In the genomic region with DNA sequence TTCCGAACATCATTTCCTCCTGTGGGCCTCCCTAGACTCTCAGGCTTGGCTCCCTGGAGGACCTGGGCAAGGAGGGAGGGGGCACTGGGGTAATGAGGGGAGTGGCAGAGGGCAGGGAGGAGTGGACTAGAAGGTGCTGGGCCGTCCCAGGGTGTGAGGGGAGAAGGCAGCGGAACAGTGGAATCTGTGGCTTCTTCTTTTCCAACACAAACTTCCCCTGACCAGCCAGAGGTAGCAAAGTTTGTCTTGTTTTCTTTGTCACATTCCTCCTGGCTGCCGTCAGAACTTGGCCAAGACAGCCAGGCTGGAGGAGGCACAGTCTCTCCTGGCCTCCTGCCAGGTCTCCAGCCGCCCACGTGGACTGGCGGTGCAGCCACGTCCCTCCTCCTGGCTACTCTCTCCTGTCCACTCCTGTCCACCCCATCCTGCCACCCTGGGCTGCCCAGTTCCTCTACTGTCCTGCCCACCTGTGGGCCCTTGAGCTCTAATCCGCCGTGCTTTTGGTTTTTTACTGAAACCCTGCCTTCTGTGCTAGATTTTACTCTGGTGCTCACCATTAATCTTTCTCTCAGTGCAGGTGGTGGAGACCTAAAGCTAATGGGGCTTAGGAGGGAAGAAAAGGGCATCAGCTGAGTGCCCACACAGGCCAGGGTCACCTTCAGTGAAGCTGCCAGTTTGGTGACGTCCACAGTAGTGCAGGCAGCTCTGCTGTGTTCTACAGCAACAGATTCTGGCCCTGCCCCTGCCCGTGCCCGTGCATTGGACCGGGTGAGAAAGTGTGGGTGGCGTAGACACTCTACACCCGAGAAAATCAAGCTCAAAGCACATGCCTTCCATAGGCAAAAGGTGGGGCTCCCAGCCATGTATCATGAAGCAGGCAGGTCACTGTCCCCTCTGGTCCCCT, we compare ENCODE assay signal across 2 cellular contexts.
TF ChIP-seq lines count a peak whose summit lies in the region.

No MANE protein-coding gene starts in this region.

TF ChIP-seq in HepG2, 621 proteins besides CTCF, POLR2A, EP300 and RAD21 (continues in another document):
- no peak for TF ChIP-seq ZFP36L1 (CRISPR knock-in tag; IDR thresholded peaks at IDR 0.05)
- no peak for TF ChIP-seq ERF (CRISPR knock-in tag; IDR thresholded peaks at IDR 0.05)
- TF ChIP-seq GABPA (IDR thresholded peaks at IDR 0.05; ENCODE audit: low read depth, low read length), result no peak
- no peak for TF ChIP-seq GABPA (CRISPR knock-in tag; IDR thresholded peaks at IDR 0.05; ENCODE audit: low read depth)
- TF ChIP-seq, protein P1, sequence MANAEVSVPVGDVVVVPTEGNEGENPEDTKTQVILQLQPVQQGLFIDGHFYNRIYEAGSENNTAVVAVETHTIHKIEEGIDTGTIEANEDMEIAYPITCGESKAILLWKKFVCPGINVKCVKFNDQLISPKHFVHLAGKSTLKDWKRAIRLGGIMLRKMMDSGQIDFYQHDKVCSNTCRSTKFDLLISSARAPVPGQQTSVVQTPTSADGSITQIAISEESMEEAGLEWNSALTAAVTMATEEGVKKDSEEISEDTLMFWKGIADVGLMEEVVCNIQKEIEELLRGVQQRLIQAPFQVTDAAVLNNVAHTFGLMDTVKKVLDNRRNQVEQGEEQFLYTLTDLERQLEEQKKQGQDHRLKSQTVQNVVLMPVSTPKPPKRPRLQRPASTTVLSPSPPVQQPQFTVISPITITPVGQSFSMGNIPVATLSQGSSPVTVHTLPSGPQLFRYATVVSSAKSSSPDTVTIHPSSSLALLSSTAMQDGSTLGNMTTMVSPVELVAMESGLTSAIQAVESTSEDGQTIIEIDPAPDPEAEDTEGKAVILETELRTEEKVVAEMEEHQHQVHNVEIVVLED (CRISPR knock-in tag; IDR thresholded peaks at IDR 0.05; ENCODE audit: borderline replicate concordance), result no peak
- peak; percentile 43 for TF ChIP-seq SAP130 (CRISPR knock-in tag; IDR thresholded peaks at IDR 0.05; ENCODE audit: low read depth)
- TF ChIP-seq, protein P2, sequence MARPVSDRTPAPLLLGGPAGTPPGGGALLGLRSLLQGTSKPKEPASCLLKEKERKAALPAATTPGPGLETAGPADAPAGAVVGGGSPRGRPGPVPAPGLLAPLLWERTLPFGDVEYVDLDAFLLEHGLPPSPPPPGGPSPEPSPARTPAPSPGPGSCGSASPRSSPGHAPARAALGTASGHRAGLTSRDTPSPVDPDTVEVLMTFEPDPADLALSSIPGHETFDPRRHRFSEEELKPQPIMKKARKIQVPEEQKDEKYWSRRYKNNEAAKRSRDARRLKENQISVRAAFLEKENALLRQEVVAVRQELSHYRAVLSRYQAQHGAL (CRISPR knock-in tag; IDR thresholded peaks at IDR 0.05; ENCODE audit: not compliant biosample characterization), result no peak
- TF ChIP-seq ZNF232 (CRISPR knock-in tag; IDR thresholded peaks at IDR 0.05; ENCODE audit: borderline replicate concordance), result no peak
- TF ChIP-seq ZFP90 (CRISPR knock-in tag; IDR thresholded peaks at IDR 0.05; ENCODE audit: borderline replicate concordance), result no peak
- TF ChIP-seq ZNF788 (CRISPR knock-in tag; IDR thresholded peaks at IDR 0.05; ENCODE audit: borderline replicate concordance), result 0 out of 2 replicates have a peak, but pooled peaks have one; percentile 40
- TF ChIP-seq TEF (CRISPR knock-in tag; IDR thresholded peaks at IDR 0.05), result no peak
- TF ChIP-seq ZNF629 (CRISPR knock-in tag; conservative IDR thresholded peaks at IDR 0.05), result no peak
- peak; percentile 42; the same call in 1 of the 2 replicates for TF ChIP-seq MYC (CRISPR knock-in tag; IDR thresholded peaks at IDR 0.05; ENCODE audit: borderline replicate concordance)
- TF ChIP-seq, protein P3, sequence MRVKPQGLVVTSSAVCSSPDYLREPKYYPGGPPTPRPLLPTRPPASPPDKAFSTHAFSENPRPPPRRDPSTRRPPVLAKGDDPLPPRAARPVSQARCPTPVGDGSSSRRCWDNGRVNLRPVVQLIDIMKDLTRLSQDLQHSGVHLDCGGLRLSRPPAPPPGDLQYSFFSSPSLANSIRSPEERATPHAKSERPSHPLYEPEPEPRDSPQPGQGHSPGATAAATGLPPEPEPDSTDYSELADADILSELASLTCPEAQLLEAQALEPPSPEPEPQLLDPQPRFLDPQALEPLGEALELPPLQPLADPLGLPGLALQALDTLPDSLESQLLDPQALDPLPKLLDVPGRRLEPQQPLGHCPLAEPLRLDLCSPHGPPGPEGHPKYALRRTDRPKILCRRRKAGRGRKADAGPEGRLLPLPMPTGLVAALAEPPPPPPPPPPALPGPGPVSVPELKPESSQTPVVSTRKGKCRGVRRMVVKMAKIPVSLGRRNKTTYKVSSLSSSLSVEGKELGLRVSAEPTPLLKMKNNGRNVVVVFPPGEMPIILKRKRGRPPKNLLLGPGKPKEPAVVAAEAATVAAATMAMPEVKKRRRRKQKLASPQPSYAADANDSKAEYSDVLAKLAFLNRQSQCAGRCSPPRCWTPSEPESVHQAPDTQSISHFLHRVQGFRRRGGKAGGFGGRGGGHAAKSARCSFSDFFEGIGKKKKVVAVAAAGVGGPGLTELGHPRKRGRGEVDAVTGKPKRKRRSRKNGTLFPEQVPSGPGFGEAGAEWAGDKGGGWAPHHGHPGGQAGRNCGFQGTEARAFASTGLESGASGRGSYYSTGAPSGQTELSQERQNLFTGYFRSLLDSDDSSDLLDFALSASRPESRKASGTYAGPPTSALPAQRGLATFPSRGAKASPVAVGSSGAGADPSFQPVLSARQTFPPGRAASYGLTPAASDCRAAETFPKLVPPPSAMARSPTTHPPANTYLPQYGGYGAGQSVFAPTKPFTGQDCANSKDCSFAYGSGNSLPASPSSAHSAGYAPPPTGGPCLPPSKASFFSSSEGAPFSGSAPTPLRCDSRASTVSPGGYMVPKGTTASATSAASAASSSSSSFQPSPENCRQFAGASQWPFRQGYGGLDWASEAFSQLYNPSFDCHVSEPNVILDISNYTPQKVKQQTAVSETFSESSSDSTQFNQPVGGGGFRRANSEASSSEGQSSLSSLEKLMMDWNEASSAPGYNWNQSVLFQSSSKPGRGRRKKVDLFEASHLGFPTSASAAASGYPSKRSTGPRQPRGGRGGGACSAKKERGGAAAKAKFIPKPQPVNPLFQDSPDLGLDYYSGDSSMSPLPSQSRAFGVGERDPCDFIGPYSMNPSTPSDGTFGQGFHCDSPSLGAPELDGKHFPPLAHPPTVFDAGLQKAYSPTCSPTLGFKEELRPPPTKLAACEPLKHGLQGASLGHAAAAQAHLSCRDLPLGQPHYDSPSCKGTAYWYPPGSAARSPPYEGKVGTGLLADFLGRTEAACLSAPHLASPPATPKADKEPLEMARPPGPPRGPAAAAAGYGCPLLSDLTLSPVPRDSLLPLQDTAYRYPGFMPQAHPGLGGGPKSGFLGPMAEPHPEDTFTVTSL (CRISPR knock-in tag; IDR thresholded peaks at IDR 0.05; ENCODE audit: borderline replicate concordance), result no peak
- no peak for TF ChIP-seq ZFP62 (CRISPR knock-in tag; IDR thresholded peaks at IDR 0.05)
- TF ChIP-seq JUN (CRISPR knock-in tag; IDR thresholded peaks at IDR 0.05), result no peak

TF ChIP-seq in HEK293T, 16 proteins besides CTCF, POLR2A, EP300 and RAD21:
- TF ChIP-seq ARNT (IDR thresholded peaks at IDR 0.05), result no peak
- no peak for TF ChIP-seq SP1 (IDR thresholded peaks at IDR 0.05)
- TF ChIP-seq ZNF384 (IDR thresholded peaks at IDR 0.05), result no peak
- no peak for TF ChIP-seq CTBP1 (IDR thresholded peaks at IDR 0.05; ENCODE audit: borderline replicate concordance)
- no peak for TF ChIP-seq FOXK2 (IDR thresholded peaks at IDR 0.05)
- no peak for TF ChIP-seq L3MBTL2 (conservative IDR thresholded peaks at IDR 0.05)
- TF ChIP-seq SUZ12 (IDR thresholded peaks at IDR 0.05), result no peak
- TF ChIP-seq LEF1 (IDR thresholded peaks at IDR 0.05; ENCODE audit: borderline replicate concordance), result no peak
- TF ChIP-seq NFRKB (IDR thresholded peaks at IDR 0.05), result no peak
- no peak for TF ChIP-seq HDGF (IDR thresholded peaks at IDR 0.05; ENCODE audit: borderline replicate concordance)
- no peak for TF ChIP-seq ELF4 (IDR thresholded peaks at IDR 0.05)
